16 cellular contexts compared by ENCODE assay signal in the genomic region with DNA sequence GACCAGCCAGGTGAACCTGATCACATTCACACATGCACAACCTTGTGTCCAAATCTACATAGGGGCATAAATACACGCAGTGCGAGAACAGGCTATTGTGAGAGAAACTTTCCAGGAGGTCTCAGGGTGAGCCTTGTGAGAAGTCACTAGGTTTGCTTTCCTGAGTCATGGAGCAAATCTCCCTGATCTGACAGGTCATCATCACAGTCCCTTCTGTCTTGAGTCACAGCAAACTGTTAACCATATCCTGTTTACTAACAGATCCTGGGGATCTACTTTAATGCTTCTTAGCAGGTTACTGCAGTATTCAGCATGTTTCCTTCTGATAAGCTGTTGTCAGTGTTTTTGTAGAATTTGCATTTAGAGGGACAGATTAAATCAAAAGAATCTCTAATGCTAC. TPM values are rescaled to one million over a fixed set of nuclear protein-coding genes. Genes with fewer than 3 reads are reported as not detected.
DNase-seq lines count a peak whose midpoint lies in the region; ATAC-seq, FAIRE-seq and TF ChIP-seq lines count a peak whose summit lies in the region.
"Not testable (repeated sequence)": the region's sequence is repeated elsewhere in the genome, so short reads cannot be mapped to it uniquely, and the experiment has no call there.
"Had no signal": no experiment of that assay in that cellular context is flagged by ENCODE, and none has a peak within 500 bp of the region (broad histone marks: within the 10 kb centered on the region; RNA-seq: fewer than 3 reads in every experiment).

No MANE protein-coding gene starts in this region.

- not testable (repeated sequence) for TF ChIP-seq EP300 in K562 (IDR thresholded peaks at IDR 0.05; ENCODE audit: low read length)

- H3K79me2 ChIP-seq in K562 (ENCODE audit: control insufficient read depth, insufficient read depth, low read length), result not testable (repeated sequence)

- in situ Hi-C loops in K562 (cut with MboI), result not testable (repeated sequence)

- not testable (repeated sequence) for H3K4me3 Mint-ChIP-seq in CD8-positive, alpha-beta T cell; activated CD8-positive, alpha-beta memory T cell treated with anti-CD3 and anti-CD28 coated beads, Interleukin-2, amount 10 ng/mL, durations not matched to agents 7 days and 5 days; activated T-helper 17 cell treated with anti-CD3 and anti-CD28 coated beads, Interleukin-2, amount 50 U/mL, for 72 hours; natural killer cell treated with Interleukin-12 subunit alpha and Interleukin-12 subunit beta and Interleukin-15 and Interleukin-18, amount 100 ng/mL, for 72 hours; stimulated activated naive CD8-positive, alpha-beta T cell treated with anti-CD3 and anti-CD28 coated beads, Interleukin-15, amount 100 ng/mL, for 72 hours

- H3K27ac ChIP-seq in CD8-positive, alpha-beta T cell (ENCODE audit: low read depth, low read length); K562 (ENCODE audit: extremely low read depth, low read depth, low read length): not testable (repeated sequence)

- DNase-seq in CD8-positive, alpha-beta T cell; activated CD8-positive, alpha-beta memory T cell treated with anti-CD3 and anti-CD28 coated beads, Interleukin-2, amount 10 ng/mL, durations not matched to agents 7 days and 5 days; K562 (ENCODE audit: extremely low read depth in 1 of 4, low spot score in 3 of 4); natural killer cell treated with Interleukin-12 subunit alpha and Interleukin-12 subunit beta and Interleukin-15 and Interleukin-18, amount 100 ng/mL, for 72 hours (ENCODE audit: low spot score); stimulated activated naive CD8-positive, alpha-beta T cell treated with anti-CD3 and anti-CD28 coated beads, Interleukin-15, amount 100 ng/mL, for 72 hours: not testable (repeated sequence)

- H3K27ac Mint-ChIP-seq in CD8-positive, alpha-beta T cell; activated CD8-positive, alpha-beta memory T cell treated with anti-CD3 and anti-CD28 coated beads, Interleukin-2, amount 10 ng/mL, durations not matched to agents 7 days and 5 days; activated T-helper 17 cell treated with anti-CD3 and anti-CD28 coated beads, Interleukin-2, amount 50 U/mL, for 72 hours; natural killer cell treated with Interleukin-12 subunit alpha and Interleukin-12 subunit beta and Interleukin-15 and Interleukin-18, amount 100 ng/mL, for 72 hours; stimulated activated naive CD8-positive, alpha-beta T cell treated with anti-CD3 and anti-CD28 coated beads, Interleukin-15, amount 100 ng/mL, for 72 hours: not testable (repeated sequence)

- not testable (repeated sequence) for H3K4me1 Mint-ChIP-seq in CD8-positive, alpha-beta T cell (ENCODE audit: low read depth); activated CD8-positive, alpha-beta memory T cell treated with anti-CD3 and anti-CD28 coated beads, Interleukin-2, amount 10 ng/mL, durations not matched to agents 7 days and 5 days; activated T-helper 17 cell treated with anti-CD3 and anti-CD28 coated beads, Interleukin-2, amount 50 U/mL, for 72 hours; natural killer cell treated with Interleukin-12 subunit alpha and Interleukin-12 subunit beta and Interleukin-15 and Interleukin-18, amount 100 ng/mL, for 72 hours (ENCODE audit: low read depth in 2 of 2); stimulated activated naive CD8-positive, alpha-beta T cell treated with anti-CD3 and anti-CD28 coated beads, Interleukin-15, amount 100 ng/mL, for 72 hours

- not testable (repeated sequence) for H3K36me3 ChIP-seq in CD8-positive, alpha-beta T cell (ENCODE audit: insufficient read depth, low read length); K562 (ENCODE audit: control insufficient read depth, insufficient read depth, low read length)

- H3K36me3 Mint-ChIP-seq in CD8-positive, alpha-beta T cell; activated CD8-positive, alpha-beta memory T cell treated with anti-CD3 and anti-CD28 coated beads, Interleukin-2, amount 10 ng/mL, durations not matched to agents 7 days and 5 days; activated T-helper 17 cell treated with anti-CD3 and anti-CD28 coated beads, Interleukin-2, amount 50 U/mL, for 72 hours (ENCODE audit: low read depth); natural killer cell treated with Interleukin-12 subunit alpha and Interleukin-12 subunit beta and Interleukin-15 and Interleukin-18, amount 100 ng/mL, for 72 hours: not testable (repeated sequence)

- H3K9me3 ChIP-seq in CD8-positive, alpha-beta T cell (ENCODE audit: low read length); K562 (replicated peaks; ENCODE audit: control insufficient read depth, insufficient read depth, low read depth, low read length): not testable (repeated sequence)

- not testable (repeated sequence) for H3K9me1 ChIP-seq in K562 (ENCODE audit: control insufficient read depth, insufficient read depth, low read length)

- H3K27me3 Mint-ChIP-seq in CD8-positive, alpha-beta T cell (ENCODE audit: low read depth); activated CD8-positive, alpha-beta memory T cell treated with anti-CD3 and anti-CD28 coated beads, Interleukin-2, amount 10 ng/mL, durations not matched to agents 7 days and 5 days; activated T-helper 17 cell treated with anti-CD3 and anti-CD28 coated beads, Interleukin-2, amount 50 U/mL, for 72 hours; natural killer cell treated with Interleukin-12 subunit alpha and Interleukin-12 subunit beta and Interleukin-15 and Interleukin-18, amount 100 ng/mL, for 72 hours; stimulated activated naive CD8-positive, alpha-beta T cell treated with anti-CD3 and anti-CD28 coated beads, Interleukin-15, amount 100 ng/mL, for 72 hours: not testable (repeated sequence)

- not testable (repeated sequence) for FAIRE-seq in K562 (lab: Jason Lieb, UNC)

- H3K4me3 ChIP-seq in CD8-positive, alpha-beta T cell (ENCODE audit: low read depth, low read length); K562: not testable (repeated sequence)

- POLR2A ChIA-PET in CD8-positive, alpha-beta T cell (lab: Charles Lee); K562 (lab: Yijun Ruan, JAX): not testable (repeated sequence)

- not testable (repeated sequence) for H3K27me3 ChIP-seq in CD8-positive, alpha-beta T cell (ENCODE audit: insufficient read depth, low read length); K562 (ENCODE audit: control insufficient read depth in 2 of 2, insufficient read depth in 2 of 2, low read length in 2 of 2)

- H3K4me1 ChIP-seq in CD8-positive, alpha-beta T cell (ENCODE audit: insufficient read depth, low read length); K562 (replicated peaks in 1 of 2; ENCODE audit: control insufficient read depth in 2 of 2, insufficient read depth in 2 of 2, low read length in 2 of 2): not testable (repeated sequence)

- not testable (repeated sequence) for TF ChIP-seq CTCF in CD8-positive, alpha-beta T cell (IDR thresholded peaks at IDR 0.05); K562 (IDR thresholded peaks at IDR 0.05 in 2 of 3, conservative IDR thresholded peaks at IDR 0.05 in 1 of 3; ENCODE audit: insufficient read depth in 2 of 3, low read depth in 1 of 3, low read length in 3 of 3)

- not testable (repeated sequence) for TF ChIP-seq RAD21 in K562 (CRISPR knock-in tag; conservative IDR thresholded peaks at IDR 0.05 in 1 of 2, IDR thresholded peaks at IDR 0.05 in 1 of 2)

- CTCF ChIA-PET in CD8-positive, alpha-beta T cell (lab: Charles Lee); activated CD8-positive, alpha-beta memory T cell treated with anti-CD3 and anti-CD28 coated beads, Interleukin-2, amount 10 ng/mL, durations not matched to agents 7 days and 5 days (lab: Charles Lee); K562 (lab: Yijun Ruan, JAX; ENCODE audit: low intra/inter-chr PET ratio): not testable (repeated sequence)

- not testable (repeated sequence) for H3K9ac ChIP-seq in K562 (ENCODE audit: insufficient read depth in 1 of 2, low read depth in 2 of 2, low read length in 2 of 2)

- H2AFZ ChIP-seq in K562 (ENCODE audit: low read depth, low read length), result not testable (repeated sequence)

- peak; percentile 36 for ATAC-seq in CD8-positive, alpha-beta T cell
- ATAC-seq in activated CD4-positive, CD25-positive, alpha-beta regulatory T cell treated with anti-CD3 and anti-CD28 coated beads, Interleukin-2, amount 50 U/mL, for 24 hours, result peak; percentile 50 to 56
- ATAC-seq in activated CD8-positive, alpha-beta memory T cell treated with anti-CD3 and anti-CD28 coated beads, Interleukin-2, amount 10 ng/mL, durations not matched to agents 7 days and 5 days, result peak; percentile 42
- peak; percentile 86 for ATAC-seq in activated T-helper 17 cell treated with anti-CD3 and anti-CD28 coated beads, Interleukin-2, amount 50 U/mL, for 72 hours (replicated peaks)
- ATAC-seq in K562 (peak; percentile 85), esophagus mucosa (peak; percentile 64)
- ATAC-seq in natural killer cell treated with Interleukin-12 subunit alpha and Interleukin-12 subunit beta and Interleukin-15 and Interleukin-18, amount 100 ng/mL, for 72 hours, result peak; percentile 74 to 77
- ATAC-seq in stimulated activated naive CD8-positive, alpha-beta T cell treated with anti-CD3 and anti-CD28 coated beads, Interleukin-15, amount 100 ng/mL, for 72 hours, result peak; percentile 82

- not testable (repeated sequence) for TF ChIP-seq POLR2A in K562 (conservative IDR thresholded peaks at IDR 0.05)

- not testable (repeated sequence) for BruUV-seq in K562 (replicated peaks; lab: Mats Ljungman, UMichigan)

- not testable (repeated sequence) for H3K4me2 ChIP-seq in K562 (ENCODE audit: insufficient read depth, low read length)

- intact Hi-C loops in CD8-positive, alpha-beta T cell (cut with DNase I, micrococcal nuclease); K562 (cut with micrococcal nuclease): not testable (repeated sequence)

- not testable (repeated sequence) for H4K20me1 ChIP-seq in K562 (replicated peaks; ENCODE audit: control insufficient read depth, insufficient read depth, low read length)

- not testable (repeated sequence) for H3K9me3 Mint-ChIP-seq in CD8-positive, alpha-beta T cell; activated CD8-positive, alpha-beta memory T cell treated with anti-CD3 and anti-CD28 coated beads, Interleukin-2, amount 10 ng/mL, durations not matched to agents 7 days and 5 days (ENCODE audit: low read depth); activated T-helper 17 cell treated with anti-CD3 and anti-CD28 coated beads, Interleukin-2, amount 50 U/mL, for 72 hours; natural killer cell treated with Interleukin-12 subunit alpha and Interleukin-12 subunit beta and Interleukin-15 and Interleukin-18, amount 100 ng/mL, for 72 hours; stimulated activated naive CD8-positive, alpha-beta T cell treated with anti-CD3 and anti-CD28 coated beads, Interleukin-15, amount 100 ng/mL, for 72 hours

- no CpG with 5 or more reads among the region's 2 CpGs for WGBS in K562 (ENCODE audit: insufficient coverage, low coverage, missing lambda C conversion rate)

RNA-seq across cellular contexts. Expression of gene NBPF4, which starts 8.6 kb away (rescaled TPM):
- not detected for total RNA-seq in CD8-positive, alpha-beta T cell
- total RNA-seq in activated CD8-positive, alpha-beta memory T cell treated with anti-CD3 and anti-CD28 coated beads, Interleukin-2, amount 10 ng/mL, durations not matched to agents 7 days and 5 days, result under 1 TPM in 1 of 2 experiments, not detected in 1; 0.15 TPM
- total RNA-seq in activated T-helper 17 cell treated with anti-CD3 and anti-CD28 coated beads, Interleukin-2, amount 50 U/mL, for 72 hours, result not detected
- total RNA-seq in K562 (2011; cell fraction: chromatin; rRNA removed; ENCODE audit: low replicate concordance), result 11.5 and 13.7 TPM in 2 replicates
- 4.3 and 4.6 TPM in 2 replicates for total RNA-seq in K562 (2011; cell fraction: nucleolus; rRNA removed)
- 6.1 and 7.0 TPM in 2 replicates for total RNA-seq in K562 (2011; cell fraction: nucleoplasm; rRNA removed)
- total RNA-seq in K562 (2014; rRNA removed) (3.6 and 5.8 TPM in 2 replicates), K562 (2014; rRNA removed; fragmentation: Illumina TruSeq; extraction: Trizol) (5.6 and 5.9 TPM in 2 replicates), K562 (2015; rRNA removed; fragmentation: Illumina TruSeq; extraction: Trizol) (6.0 and 6.1 TPM in 2 replicates), K562 (2021) (5.3 and 6.6 TPM in 2 replicates), esophagus mucosa (0.08 TPM)
- polyA plus RNA-seq in K562 (2011; rRNA removed) (4.6 and 7.6 TPM in 2 replicates), K562 (2014; fragmentation: Illumina TruSeq; extraction: Trizol) (9.8 and 10.4 TPM in 2 replicates), K562 (2014; fragmentation: Nextera tagmentation; extraction: Ambion mirVana) (1 to 10 TPM; 3.9 to 4.2 TPM), K562 (2014; rRNA removed) (5.9 and 7.1 TPM in 2 replicates)
- 2.7 and 4.8 TPM in 2 replicates for polyA plus RNA-seq in K562 (2011; cell fraction: cytosol; rRNA removed)
- 22.4 and 27.0 TPM in 2 replicates for polyA plus RNA-seq in K562 (2011; cell fraction: nucleus; rRNA removed)
- 6.5 and 8.6 TPM in 2 replicates for polyA plus RNA-seq in K562 (2012)
- polyA minus RNA-seq in K562 (2011; rRNA and poly(A)+ RNA removed), result 4.9 and 5.5 TPM in 2 replicates
- polyA minus RNA-seq in K562 (2011; cell fraction: cytosol; rRNA and poly(A)+ RNA removed), result 0.82 and 1.9 TPM in 2 replicates
- 4.2 and 7.2 TPM in 2 replicates for polyA minus RNA-seq in K562 (2011; cell fraction: nucleus; rRNA and poly(A)+ RNA removed)
- total RNA-seq in natural killer cell treated with Interleukin-12 subunit alpha and Interleukin-12 subunit beta and Interleukin-15 and Interleukin-18, amount 100 ng/mL, for 72 hours, result not detected
- total RNA-seq: B cell; CD4-positive, CD25-positive, alpha-beta regulatory T cell; GM12878; GM23248; H1; H7 had no signal
- polyA plus RNA-seq: AG04450; CD4-positive, CD25-positive, alpha-beta regulatory T cell; CD8-positive, alpha-beta memory T cell; GM12878; GM23248; H1 had no signal

RNA-seq across cellular contexts. Expression of gene SLC25A24, which starts 35.2 kb away (rescaled TPM):
- total RNA-seq in CD8-positive, alpha-beta T cell, result 1 to 10 TPM; 3.3 to 4.3 TPM
- 10 to 100 TPM; 24.8 to 25.7 TPM for total RNA-seq in activated CD8-positive, alpha-beta memory T cell treated with anti-CD3 and anti-CD28 coated beads, Interleukin-2, amount 10 ng/mL, durations not matched to agents 7 days and 5 days
- 10 to 100 TPM; 16.0 to 27.3 TPM for total RNA-seq in activated T-helper 17 cell treated with anti-CD3 and anti-CD28 coated beads, Interleukin-2, amount 50 U/mL, for 72 hours
- 11.3 and 24.2 TPM in 2 replicates for total RNA-seq in K562 (2011; cell fraction: chromatin; rRNA removed; ENCODE audit: low replicate concordance)
- 10.4 and 10.5 TPM in 2 replicates for total RNA-seq in K562 (2011; cell fraction: nucleolus; rRNA removed)
- 20.5 and 30.4 TPM in 2 replicates for total RNA-seq in K562 (2011; cell fraction: nucleoplasm; rRNA removed)
- total RNA-seq in K562 (2014; rRNA removed) (19.8 and 20.0 TPM in 2 replicates), K562 (2014; rRNA removed; fragmentation: Illumina TruSeq; extraction: Trizol) (34.5 and 39.7 TPM in 2 replicates), K562 (2015; rRNA removed; fragmentation: Illumina TruSeq; extraction: Trizol) (27.9 and 30.7 TPM in 2 replicates), K562 (2021) (25.4 and 25.8 TPM in 2 replicates), esophagus mucosa (15.7 TPM)
- polyA plus RNA-seq in K562 (2011; rRNA removed) (25.1 and 34.9 TPM in 2 replicates), K562 (2014; fragmentation: Illumina TruSeq; extraction: Trizol) (22.5 and 29.3 TPM in 2 replicates), K562 (2014; fragmentation: Nextera tagmentation; extraction: Ambion mirVana) (1 to 10 TPM; 6.9 to 8.3 TPM), K562 (2014; rRNA removed) (15.7 and 19.9 TPM in 2 replicates)
- polyA plus RNA-seq in K562 (2011; cell fraction: cytosol; rRNA removed), result 6.8 and 16.0 TPM in 2 replicates
- 6.1 and 9.2 TPM in 2 replicates for polyA plus RNA-seq in K562 (2011; cell fraction: nucleus; rRNA removed)
- polyA plus RNA-seq in K562 (2012), result 18.3 and 24.9 TPM in 2 replicates
- 38.2 and 46.0 TPM in 2 replicates for polyA minus RNA-seq in K562 (2011; rRNA and poly(A)+ RNA removed)
- polyA minus RNA-seq in K562 (2011; cell fraction: cytosol; rRNA and poly(A)+ RNA removed), result 13.7 and 15.7 TPM in 2 replicates
- polyA minus RNA-seq in K562 (2011; cell fraction: nucleus; rRNA and poly(A)+ RNA removed), result 14.4 and 23.8 TPM in 2 replicates
- total RNA-seq in natural killer cell treated with Interleukin-12 subunit alpha and Interleukin-12 subunit beta and Interleukin-15 and Interleukin-18, amount 100 ng/mL, for 72 hours, result 10 to 100 TPM in 1 of 2 donors, 1 to 10 TPM in 1; 8.8 to 17.3 TPM

Comparison
In these comparisons a context has a peak if more than half of its experiments do, and no peak if none do; other contexts are left out.
1. ATAC-seq: peak in every context shown above with its lines; median percentile 86 in activated T-helper 17 cell treated with anti-CD3 and anti-CD28 coated beads, Interleukin-2, amount 50 U/mL, for 72 hours; 85 in K562; 82 in stimulated activated naive CD8-positive, alpha-beta T cell treated with anti-CD3 and anti-CD28 coated beads, Interleukin-15, amount 100 ng/mL, for 72 hours; 76 in natural killer cell treated with Interleukin-12 subunit alpha and Interleukin-12 subunit beta and Interleukin-15 and Interleukin-18, amount 100 ng/mL, for 72 hours; 64 in esophagus mucosa; 53 in activated CD4-positive, CD25-positive, alpha-beta regulatory T cell treated with anti-CD3 and anti-CD28 coated beads, Interleukin-2, amount 50 U/mL, for 24 hours; 42 in activated CD8-positive, alpha-beta memory T cell treated with anti-CD3 and anti-CD28 coated beads, Interleukin-2, amount 10 ng/mL, durations not matched to agents 7 days and 5 days; 36 in CD8-positive, alpha-beta T cell.